Comparison of ENCODE assay signal across 1 cellular context in the genomic region with DNA sequence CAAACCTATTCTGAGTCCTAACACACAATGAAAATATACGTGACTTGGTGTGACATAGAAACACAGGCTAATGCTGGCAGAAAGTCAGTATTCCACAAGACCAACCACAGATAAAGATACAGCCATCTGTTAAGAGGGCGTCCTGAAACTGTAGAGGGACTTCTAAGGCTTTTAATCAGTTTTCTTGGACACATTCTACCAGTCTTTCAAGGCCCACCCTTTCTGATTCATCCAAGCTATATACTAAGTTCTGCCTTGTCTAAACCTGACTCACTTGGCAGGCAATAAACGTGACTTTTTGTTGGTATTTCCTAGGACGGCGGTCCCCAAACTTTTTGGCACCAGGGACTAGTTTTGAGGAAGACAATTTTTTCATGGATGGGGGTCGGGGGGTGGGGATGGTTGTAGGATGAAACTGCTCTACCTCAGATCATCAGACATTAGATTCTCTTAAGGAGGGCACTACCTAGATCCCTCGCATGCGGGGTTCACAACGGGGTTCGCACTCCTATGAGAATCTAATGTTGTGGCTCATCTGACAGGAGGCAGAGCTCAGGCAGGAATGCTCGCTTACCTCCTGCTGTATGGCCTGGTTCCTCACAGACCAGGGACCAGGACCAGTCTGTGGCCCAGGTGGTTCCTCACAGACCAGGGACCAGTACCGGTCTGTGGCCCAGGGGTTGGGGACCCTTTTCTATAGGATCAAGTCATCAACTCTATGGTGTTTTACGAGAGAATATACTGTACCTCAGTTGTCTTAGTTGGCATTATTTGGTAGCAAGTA.
A peak's percentile ranks its signal among the peaks of the same experiment; 100 is the strongest.
TF ChIP-seq lines count a peak whose summit lies in the region.

No MANE protein-coding gene starts in this region.

TF ChIP-seq in HepG2, 621 proteins besides CTCF, POLR2A, EP300 and RAD21 (continued from another document):
- TF ChIP-seq, protein P1, sequence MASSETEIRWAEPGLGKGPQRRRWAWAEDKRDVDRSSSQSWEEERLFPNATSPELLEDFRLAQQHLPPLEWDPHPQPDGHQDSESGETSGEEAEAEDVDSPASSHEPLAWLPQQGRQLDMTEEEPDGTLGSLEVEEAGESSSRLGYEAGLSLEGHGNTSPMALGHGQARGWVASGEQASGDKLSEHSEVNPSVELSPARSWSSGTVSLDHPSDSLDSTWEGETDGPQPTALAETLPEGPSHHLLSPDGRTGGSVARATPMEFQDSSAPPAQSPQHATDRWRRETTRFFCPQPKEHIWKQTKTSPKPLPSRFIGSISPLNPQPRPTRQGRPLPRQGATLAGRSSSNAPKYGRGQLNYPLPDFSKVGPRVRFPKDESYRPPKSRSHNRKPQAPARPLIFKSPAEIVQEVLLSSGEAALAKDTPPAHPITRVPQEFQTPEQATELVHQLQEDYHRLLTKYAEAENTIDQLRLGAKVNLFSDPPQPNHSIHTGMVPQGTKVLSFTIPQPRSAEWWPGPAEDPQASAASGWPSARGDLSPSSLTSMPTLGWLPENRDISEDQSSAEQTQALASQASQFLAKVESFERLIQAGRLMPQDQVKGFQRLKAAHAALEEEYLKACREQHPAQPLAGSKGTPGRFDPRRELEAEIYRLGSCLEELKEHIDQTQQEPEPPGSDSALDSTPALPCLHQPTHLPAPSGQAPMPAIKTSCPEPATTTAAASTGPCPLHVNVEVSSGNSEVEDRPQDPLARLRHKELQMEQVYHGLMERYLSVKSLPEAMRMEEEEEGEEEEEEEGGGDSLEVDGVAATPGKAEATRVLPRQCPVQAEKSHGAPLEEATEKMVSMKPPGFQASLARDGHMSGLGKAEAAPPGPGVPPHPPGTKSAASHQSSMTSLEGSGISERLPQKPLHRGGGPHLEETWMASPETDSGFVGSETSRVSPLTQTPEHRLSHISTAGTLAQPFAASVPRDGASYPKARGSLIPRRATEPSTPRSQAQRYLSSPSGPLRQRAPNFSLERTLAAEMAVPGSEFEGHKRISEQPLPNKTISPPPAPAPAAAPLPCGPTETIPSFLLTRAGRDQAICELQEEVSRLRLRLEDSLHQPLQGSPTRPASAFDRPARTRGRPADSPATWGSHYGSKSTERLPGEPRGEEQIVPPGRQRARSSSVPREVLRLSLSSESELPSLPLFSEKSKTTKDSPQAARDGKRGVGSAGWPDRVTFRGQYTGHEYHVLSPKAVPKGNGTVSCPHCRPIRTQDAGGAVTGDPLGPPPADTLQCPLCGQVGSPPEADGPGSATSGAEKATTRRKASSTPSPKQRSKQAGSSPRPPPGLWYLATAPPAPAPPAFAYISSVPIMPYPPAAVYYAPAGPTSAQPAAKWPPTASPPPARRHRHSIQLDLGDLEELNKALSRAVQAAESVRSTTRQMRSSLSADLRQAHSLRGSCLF (CRISPR knock-in tag; IDR thresholded peaks at IDR 0.05; ENCODE audit: borderline replicate concordance): no peak
- TF ChIP-seq NBN (conservative IDR thresholded peaks at IDR 0.05): no peak
- TF ChIP-seq ZNF549 (CRISPR knock-in tag; IDR thresholded peaks at IDR 0.05): no peak
- no peak for TF ChIP-seq ZFX (CRISPR knock-in tag; IDR thresholded peaks at IDR 0.05; ENCODE audit: low read depth)
- no peak for TF ChIP-seq SIN3B (IDR thresholded peaks at IDR 0.05; ENCODE audit: low read length)
- TF ChIP-seq, protein P2, sequence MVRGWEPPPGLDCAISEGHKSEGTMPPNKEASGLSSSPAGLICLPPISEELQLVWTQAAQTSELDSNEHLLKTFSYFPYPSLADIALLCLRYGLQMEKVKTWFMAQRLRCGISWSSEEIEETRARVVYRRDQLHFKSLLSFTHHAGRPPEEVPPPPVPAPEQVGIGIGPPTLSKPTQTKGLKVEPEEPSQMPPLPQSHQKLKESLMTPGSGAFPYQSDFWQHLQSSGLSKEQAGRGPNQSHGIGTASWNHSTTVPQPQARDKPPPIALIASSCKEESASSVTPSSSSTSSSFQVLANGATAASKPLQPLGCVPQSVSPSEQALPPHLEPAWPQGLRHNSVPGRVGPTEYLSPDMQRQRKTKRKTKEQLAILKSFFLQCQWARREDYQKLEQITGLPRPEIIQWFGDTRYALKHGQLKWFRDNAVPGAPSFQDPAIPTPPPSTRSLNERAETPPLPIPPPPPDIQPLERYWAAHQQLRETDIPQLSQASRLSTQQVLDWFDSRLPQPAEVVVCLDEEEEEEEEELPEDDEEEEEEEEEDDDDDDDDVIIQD (CRISPR knock-in tag; IDR thresholded peaks at IDR 0.05; ENCODE audit: low read depth): no peak
- no peak for TF ChIP-seq SRF (IDR thresholded peaks at IDR 0.05; ENCODE audit: low read depth, low read length)
- no peak for TF ChIP-seq CBX5 (CRISPR knock-in tag; IDR thresholded peaks at IDR 0.05; ENCODE audit: borderline replicate concordance)
- no peak for TF ChIP-seq ONECUT2 (CRISPR knock-in tag; IDR thresholded peaks at IDR 0.05)
- TF ChIP-seq RBM22 (optimal IDR thresholded peaks at IDR 0.05; ENCODE audit: low read length): peak; percentile 97
- TF ChIP-seq DNMT1 (CRISPR knock-in tag; IDR thresholded peaks at IDR 0.05): no peak
- peak; percentile 61; the same call in 1 of the 2 replicates for TF ChIP-seq ZC3H13 (CRISPR knock-in tag; IDR thresholded peaks at IDR 0.05)
- TF ChIP-seq ZKSCAN1 (IDR thresholded peaks at IDR 0.05; ENCODE audit: low read length): no peak
- TF ChIP-seq ZSCAN21 (CRISPR knock-in tag; IDR thresholded peaks at IDR 0.05; ENCODE audit: borderline replicate concordance): no peak
- TF ChIP-seq AGO2 (optimal IDR thresholded peaks at IDR 0.05; ENCODE audit: low read depth, low read length): peak; percentile 61
- no peak for TF ChIP-seq SRY (CRISPR knock-in tag; IDR thresholded peaks at IDR 0.05)
- no peak for TF ChIP-seq ZNF883 (CRISPR knock-in tag; IDR thresholded peaks at IDR 0.05; ENCODE audit: not compliant biosample characterization)
- no peak for TF ChIP-seq SALL2 (CRISPR knock-in tag; IDR thresholded peaks at IDR 0.05)
